7 cellular contexts compared by ENCODE assay signal in genomic region chr4:17694552-17694951, GRCh38.
"Had no signal": no experiment of that assay in that cellular context is flagged by ENCODE, and none has a peak within 500 bp of the region (broad histone marks: within the 10 kb centered on the region; RNA-seq: fewer than 3 reads in every experiment).

No MANE protein-coding gene starts in this region.

- H3K4me3 ChIP-seq: GM23338, K562 had no signal

- DNase-seq: H9, HCEC 1CT, IMR-90, KG1 had no signal

- H3K4me1 Mint-ChIP-seq: GM23338, H9 had no signal

- H3K4me3 Mint-ChIP-seq: GM23338, H9 had no signal

- H2AFZ ChIP-seq: GM23338 had no signal

- ATAC-seq: GM23338, K562 had no signal

- H3K27ac ChIP-seq: HL-60 had no signal

- H3K4me2 ChIP-seq: GM23338 had no signal

- H3K27ac Mint-ChIP-seq: GM23338, H9 had no signal
